Comparison of ENCODE assay signal across 3 cellular contexts in genomic region chr1:9719978-9720722, GRCh38.
TF ChIP-seq lines count a peak whose summit lies in the region.

No MANE protein-coding gene starts in this region.

TF ChIP-seq in SK-N-SH, 30 proteins besides CTCF, POLR2A, EP300 and RAD21 (continued from another document and continues in another):
- TF ChIP-seq GATA2 (CRISPR knock-in tag; IDR thresholded peaks at IDR 0.05) (no peak), REST (IDR thresholded peaks at IDR 0.05; ENCODE audit: low read depth, low read length) (no peak), RCOR1 (IDR thresholded peaks at IDR 0.05; ENCODE audit: low read length) (no peak), MXI1 (IDR thresholded peaks at IDR 0.05; ENCODE audit: low read depth, low read length) (no peak), ELF1 (IDR thresholded peaks at IDR 0.05) (no peak), SIN3A (IDR thresholded peaks at IDR 0.05; ENCODE audit: borderline replicate concordance, low read depth, low read length) (no peak), GABPA (IDR thresholded peaks at IDR 0.05; ENCODE audit: low read depth) (no peak), YY1 (IDR thresholded peaks at IDR 0.05; ENCODE audit: low read depth) (no peak), FOXJ3 (CRISPR knock-in tag; IDR thresholded peaks at IDR 0.05) (no peak), TAF1 (IDR thresholded peaks at IDR 0.05; ENCODE audit: borderline replicate concordance, low read depth, low read length) (no peak), FOSL2 (IDR thresholded peaks at IDR 0.05; ENCODE audit: borderline replicate concordance, low read depth) (no peak)
- TF ChIP-seq, protein P1, sequence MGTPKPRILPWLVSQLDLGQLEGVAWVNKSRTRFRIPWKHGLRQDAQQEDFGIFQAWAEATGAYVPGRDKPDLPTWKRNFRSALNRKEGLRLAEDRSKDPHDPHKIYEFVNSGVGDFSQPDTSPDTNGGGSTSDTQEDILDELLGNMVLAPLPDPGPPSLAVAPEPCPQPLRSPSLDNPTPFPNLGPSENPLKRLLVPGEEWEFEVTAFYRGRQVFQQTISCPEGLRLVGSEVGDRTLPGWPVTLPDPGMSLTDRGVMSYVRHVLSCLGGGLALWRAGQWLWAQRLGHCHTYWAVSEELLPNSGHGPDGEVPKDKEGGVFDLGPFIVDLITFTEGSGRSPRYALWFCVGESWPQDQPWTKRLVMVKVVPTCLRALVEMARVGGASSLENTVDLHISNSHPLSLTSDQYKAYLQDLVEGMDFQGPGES (IDR thresholded peaks at IDR 0.05; ENCODE audit: low read depth, low read length): no peak
- TF ChIP-seq, protein P2, sequence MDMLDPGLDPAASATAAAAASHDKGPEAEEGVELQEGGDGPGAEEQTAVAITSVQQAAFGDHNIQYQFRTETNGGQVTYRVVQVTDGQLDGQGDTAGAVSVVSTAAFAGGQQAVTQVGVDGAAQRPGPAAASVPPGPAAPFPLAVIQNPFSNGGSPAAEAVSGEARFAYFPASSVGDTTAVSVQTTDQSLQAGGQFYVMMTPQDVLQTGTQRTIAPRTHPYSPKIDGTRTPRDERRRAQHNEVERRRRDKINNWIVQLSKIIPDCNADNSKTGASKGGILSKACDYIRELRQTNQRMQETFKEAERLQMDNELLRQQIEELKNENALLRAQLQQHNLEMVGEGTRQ (IDR thresholded peaks at IDR 0.05; ENCODE audit: borderline replicate concordance, low read depth, low read length): no peak
- TF ChIP-seq, protein P3, sequence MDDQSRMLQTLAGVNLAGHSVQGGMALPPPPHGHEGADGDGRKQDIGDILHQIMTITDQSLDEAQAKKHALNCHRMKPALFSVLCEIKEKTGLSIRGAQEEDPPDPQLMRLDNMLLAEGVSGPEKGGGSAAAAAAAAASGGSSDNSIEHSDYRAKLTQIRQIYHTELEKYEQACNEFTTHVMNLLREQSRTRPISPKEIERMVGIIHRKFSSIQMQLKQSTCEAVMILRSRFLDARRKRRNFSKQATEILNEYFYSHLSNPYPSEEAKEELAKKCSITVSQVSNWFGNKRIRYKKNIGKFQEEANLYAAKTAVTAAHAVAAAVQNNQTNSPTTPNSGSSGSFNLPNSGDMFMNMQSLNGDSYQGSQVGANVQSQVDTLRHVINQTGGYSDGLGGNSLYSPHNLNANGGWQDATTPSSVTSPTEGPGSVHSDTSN (IDR thresholded peaks at IDR 0.05): no peak

TF ChIP-seq in SK-N-SH treated with all-trans-retinoic acid at 6 μM for 48 hours, 23 proteins besides CTCF, POLR2A, EP300 and RAD21 (continued from another document):
- TF ChIP-seq ZNF565 (CRISPR knock-in tag; conservative IDR thresholded peaks at IDR 0.05; ENCODE audit: low read depth): no peak
- no peak for TF ChIP-seq ZNF8 (CRISPR knock-in tag; IDR thresholded peaks at IDR 0.05)
- TF ChIP-seq, protein P4, sequence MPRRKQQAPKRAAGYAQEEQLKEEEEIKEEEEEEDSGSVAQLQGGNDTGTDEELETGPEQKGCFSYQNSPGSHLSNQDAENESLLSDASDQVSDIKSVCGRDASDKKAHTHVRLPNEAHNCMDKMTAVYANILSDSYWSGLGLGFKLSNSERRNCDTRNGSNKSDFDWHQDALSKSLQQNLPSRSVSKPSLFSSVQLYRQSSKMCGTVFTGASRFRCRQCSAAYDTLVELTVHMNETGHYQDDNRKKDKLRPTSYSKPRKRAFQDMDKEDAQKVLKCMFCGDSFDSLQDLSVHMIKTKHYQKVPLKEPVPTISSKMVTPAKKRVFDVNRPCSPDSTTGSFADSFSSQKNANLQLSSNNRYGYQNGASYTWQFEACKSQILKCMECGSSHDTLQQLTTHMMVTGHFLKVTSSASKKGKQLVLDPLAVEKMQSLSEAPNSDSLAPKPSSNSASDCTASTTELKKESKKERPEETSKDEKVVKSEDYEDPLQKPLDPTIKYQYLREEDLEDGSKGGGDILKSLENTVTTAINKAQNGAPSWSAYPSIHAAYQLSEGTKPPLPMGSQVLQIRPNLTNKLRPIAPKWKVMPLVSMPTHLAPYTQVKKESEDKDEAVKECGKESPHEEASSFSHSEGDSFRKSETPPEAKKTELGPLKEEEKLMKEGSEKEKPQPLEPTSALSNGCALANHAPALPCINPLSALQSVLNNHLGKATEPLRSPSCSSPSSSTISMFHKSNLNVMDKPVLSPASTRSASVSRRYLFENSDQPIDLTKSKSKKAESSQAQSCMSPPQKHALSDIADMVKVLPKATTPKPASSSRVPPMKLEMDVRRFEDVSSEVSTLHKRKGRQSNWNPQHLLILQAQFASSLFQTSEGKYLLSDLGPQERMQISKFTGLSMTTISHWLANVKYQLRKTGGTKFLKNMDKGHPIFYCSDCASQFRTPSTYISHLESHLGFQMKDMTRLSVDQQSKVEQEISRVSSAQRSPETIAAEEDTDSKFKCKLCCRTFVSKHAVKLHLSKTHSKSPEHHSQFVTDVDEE (CRISPR knock-in tag; IDR thresholded peaks at IDR 0.05): no peak
- TF ChIP-seq ESRRG (CRISPR knock-in tag; IDR thresholded peaks at IDR 0.05): no peak
- TF ChIP-seq GLIS3 (CRISPR knock-in tag; IDR thresholded peaks at IDR 0.05): no peak
- no peak for TF ChIP-seq PPARA (CRISPR knock-in tag; IDR thresholded peaks at IDR 0.05; ENCODE audit: borderline replicate concordance)
- no peak for TF ChIP-seq ZC3H10 (CRISPR knock-in tag; IDR thresholded peaks at IDR 0.05)
- TF ChIP-seq RARB (CRISPR knock-in tag; IDR thresholded peaks at IDR 0.05): no peak
- no peak for TF ChIP-seq TOX (CRISPR knock-in tag; IDR thresholded peaks at IDR 0.05; ENCODE audit: borderline replicate concordance)
- no peak for TF ChIP-seq BACH2 (CRISPR knock-in tag; IDR thresholded peaks at IDR 0.05; ENCODE audit: borderline replicate concordance)
- no peak for TF ChIP-seq SNAI2 (CRISPR knock-in tag; IDR thresholded peaks at IDR 0.05)
- no peak for TF ChIP-seq ARNTL (CRISPR knock-in tag; IDR thresholded peaks at IDR 0.05; ENCODE audit: borderline replicate concordance, low read depth)
TF ChIP-seq in SK-N-SH treated with all-trans-retinoic acid at 6 μM for 48 hours: peak in this region for 0.

TF ChIP-seq in GM23338, 12 proteins besides CTCF, POLR2A, EP300 and RAD21 (continued from another document):
- TF ChIP-seq, protein P5, sequence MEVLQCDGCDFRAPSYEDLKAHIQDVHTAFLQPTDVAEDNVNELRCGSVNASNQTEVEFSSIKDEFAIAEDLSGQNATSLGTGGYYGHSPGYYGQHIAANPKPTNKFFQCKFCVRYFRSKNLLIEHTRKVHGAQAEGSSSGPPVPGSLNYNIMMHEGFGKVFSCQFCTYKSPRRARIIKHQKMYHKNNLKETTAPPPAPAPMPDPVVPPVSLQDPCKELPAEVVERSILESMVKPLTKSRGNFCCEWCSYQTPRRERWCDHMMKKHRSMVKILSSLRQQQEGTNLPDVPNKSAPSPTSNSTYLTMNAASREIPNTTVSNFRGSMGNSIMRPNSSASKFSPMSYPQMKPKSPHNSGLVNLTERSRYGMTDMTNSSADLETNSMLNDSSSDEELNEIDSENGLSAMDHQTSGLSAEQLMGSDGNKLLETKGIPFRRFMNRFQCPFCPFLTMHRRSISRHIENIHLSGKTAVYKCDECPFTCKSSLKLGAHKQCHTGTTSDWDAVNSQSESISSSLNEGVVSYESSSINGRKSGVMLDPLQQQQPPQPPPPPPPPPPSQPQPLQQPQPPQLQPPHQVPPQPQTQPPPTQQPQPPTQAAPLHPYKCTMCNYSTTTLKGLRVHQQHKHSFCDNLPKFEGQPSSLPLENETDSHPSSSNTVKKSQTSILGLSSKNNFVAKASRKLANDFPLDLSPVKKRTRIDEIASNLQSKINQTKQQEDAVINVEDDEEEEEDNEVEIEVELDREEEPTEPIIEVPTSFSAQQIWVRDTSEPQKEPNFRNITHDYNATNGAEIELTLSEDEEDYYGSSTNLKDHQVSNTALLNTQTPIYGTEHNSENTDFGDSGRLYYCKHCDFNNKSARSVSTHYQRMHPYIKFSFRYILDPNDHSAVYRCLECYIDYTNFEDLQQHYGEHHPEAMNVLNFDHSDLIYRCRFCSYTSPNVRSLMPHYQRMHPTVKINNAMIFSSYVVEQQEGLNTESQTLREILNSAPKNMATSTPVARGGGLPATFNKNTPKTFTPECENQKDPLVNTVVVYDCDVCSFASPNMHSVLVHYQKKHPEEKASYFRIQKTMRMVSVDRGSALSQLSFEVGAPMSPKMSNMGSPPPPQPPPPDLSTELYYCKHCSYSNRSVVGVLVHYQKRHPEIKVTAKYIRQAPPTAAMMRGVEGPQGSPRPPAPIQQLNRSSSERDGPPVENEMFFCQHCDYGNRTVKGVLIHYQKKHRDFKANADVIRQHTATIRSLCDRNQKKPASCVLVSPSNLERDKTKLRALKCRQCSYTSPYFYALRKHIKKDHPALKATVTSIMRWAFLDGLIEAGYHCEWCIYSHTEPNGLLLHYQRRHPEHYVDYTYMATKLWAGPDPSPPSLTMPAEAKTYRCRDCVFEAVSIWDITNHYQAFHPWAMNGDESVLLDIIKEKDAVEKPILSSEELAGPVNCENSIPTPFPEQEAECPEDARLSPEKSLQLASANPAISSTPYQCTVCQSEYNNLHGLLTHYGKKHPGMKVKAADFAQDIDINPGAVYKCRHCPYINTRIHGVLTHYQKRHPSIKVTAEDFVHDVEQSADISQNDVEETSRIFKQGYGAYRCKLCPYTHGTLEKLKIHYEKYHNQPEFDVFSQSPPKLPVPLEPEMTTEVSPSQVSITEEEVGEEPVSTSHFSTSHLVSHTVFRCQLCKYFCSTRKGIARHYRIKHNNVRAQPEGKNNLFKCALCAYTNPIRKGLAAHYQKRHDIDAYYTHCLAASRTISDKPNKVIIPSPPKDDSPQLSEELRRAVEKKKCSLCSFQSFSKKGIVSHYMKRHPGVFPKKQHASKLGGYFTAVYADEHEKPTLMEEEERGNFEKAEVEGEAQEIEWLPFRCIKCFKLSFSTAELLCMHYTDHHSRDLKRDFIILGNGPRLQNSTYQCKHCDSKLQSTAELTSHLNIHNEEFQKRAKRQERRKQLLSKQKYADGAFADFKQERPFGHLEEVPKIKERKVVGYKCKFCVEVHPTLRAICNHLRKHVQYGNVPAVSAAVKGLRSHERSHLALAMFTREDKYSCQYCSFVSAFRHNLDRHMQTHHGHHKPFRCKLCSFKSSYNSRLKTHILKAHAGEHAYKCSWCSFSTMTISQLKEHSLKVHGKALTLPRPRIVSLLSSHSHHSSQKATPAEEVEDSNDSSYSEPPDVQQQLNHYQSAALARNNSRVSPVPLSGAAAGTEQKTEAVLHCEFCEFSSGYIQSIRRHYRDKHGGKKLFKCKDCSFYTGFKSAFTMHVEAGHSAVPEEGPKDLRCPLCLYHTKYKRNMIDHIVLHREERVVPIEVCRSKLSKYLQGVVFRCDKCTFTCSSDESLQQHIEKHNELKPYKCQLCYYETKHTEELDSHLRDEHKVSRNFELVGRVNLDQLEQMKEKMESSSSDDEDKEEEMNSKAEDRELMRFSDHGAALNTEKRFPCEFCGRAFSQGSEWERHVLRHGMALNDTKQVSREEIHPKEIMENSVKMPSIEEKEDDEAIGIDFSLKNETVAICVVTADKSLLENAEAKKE (CRISPR knock-in tag; IDR thresholded peaks at IDR 0.05): no peak
- TF ChIP-seq STAT1 (IDR thresholded peaks at IDR 0.05; ENCODE audit: unreplicated experiment): no peak
